In genomic region chr5:173680660-173681242, GRCh38 we compare ENCODE assay signal across 11 cellular contexts.
A peak's percentile ranks its signal among the peaks of the same experiment; 100 is the strongest.
DNase-seq lines count a peak whose midpoint lies in the region; ATAC-seq and TF ChIP-seq lines count a peak whose summit lies in the region.
"Had no signal": no experiment of that assay in that cellular context is flagged by ENCODE, and none has a peak within 500 bp of the region (broad histone marks: within the 10 kb centered on the region; RNA-seq: fewer than 3 reads in every experiment).

No MANE protein-coding gene starts in this region.

- peak overlapping the region; percentile 10 for H3K4me2 ChIP-seq in SU-DHL-6 (ENCODE audit: low read depth, low read length, poor library complexity, severe bottlenecking)
- no peak overlapping the region for H3K4me2 ChIP-seq in Karpas-422 (ENCODE audit: low read depth, low read length, poor library complexity, severe bottlenecking)
- H3K4me2 ChIP-seq in PC-3 (ENCODE audit: low read length) = no peak overlapping the region

- H3K27ac ChIP-seq in SU-DHL-6 (ENCODE audit: low read depth, low read length) = no peak overlapping the region
- H3K27ac ChIP-seq in Karpas-422 (ENCODE audit: low read length) = no peak overlapping the region
- H3K27ac ChIP-seq in PC-3 (ENCODE audit: low read length) = no peak overlapping the region

- no peaks in the 10 kb centered on the region for H4K20me1 ChIP-seq in SU-DHL-6 (ENCODE audit: low read depth, low read length)
- no peaks in the 10 kb centered on the region for H4K20me1 ChIP-seq in Karpas-422 (ENCODE audit: insufficient read depth, low read depth, low read length)
- no peaks in the 10 kb centered on the region for H4K20me1 ChIP-seq in PC-3 (ENCODE audit: low read length)

- BruUV-seq in PC-3 (replicated peaks; lab: Mats Ljungman, UMichigan) = no TSS peak

- H2AFZ ChIP-seq in SU-DHL-6 (ENCODE audit: low read depth, low read length, severe bottlenecking) (no peak overlapping the region), Karpas-422 (ENCODE audit: low read length) (no peak overlapping the region), PC-3 (ENCODE audit: low read length) (no peak overlapping the region)

- H3K9me3 ChIP-seq in SU-DHL-6 (ENCODE audit: insufficient read depth, low read length) = no peaks in the 10 kb centered on the region
- H3K9me3 ChIP-seq in Karpas-422 (ENCODE audit: low read length) = no peaks in the 10 kb centered on the region; the same call in 1 of the 2 replicates
- H3K9me3 ChIP-seq in PC-3 (ENCODE audit: low read length) = no peaks in the 10 kb centered on the region

- DNase-seq in GM13976 (ENCODE audit: low spot score) (peak; percentile 65), Karpas-422 (no peak), amniotic stem cell (lab: John Stamatoyannopoulos, UW) (no peak), NCI-H345 (lab: John Stamatoyannopoulos, UW) (no peak), PC-3 (no peak)
- DNase-seq: activated CD8-positive, alpha-beta T cell treated with anti-CD3 and anti-CD28 coated beads, Interleukin-2, amount 10 ng/mL, durations not matched to agents 7 days and 5 days; stimulated activated naive CD4-positive, alpha-beta T cell treated with Interleukin-2 at 50 U/mL for 16 hours had no signal

- TF ChIP-seq CTCF in GM13976 (IDR thresholded peaks at IDR 0.05; ENCODE audit: borderline replicate concordance, control extremely low read depth, extremely low read depth, insufficient read depth, missing control alignments) (no peak), SU-DHL-6 (IDR thresholded peaks at IDR 0.05; ENCODE audit: insufficient read depth, low read length, poor library complexity, severe bottlenecking) (no peak), PC-3 (conservative IDR thresholded peaks at IDR 0.05; ENCODE audit: low read depth, low read length) (no peak)

- no peaks in the 10 kb centered on the region for H3K9me2 ChIP-seq in SU-DHL-6 (replicated peaks; ENCODE audit: insufficient read depth, low read length)
- H3K9me2 ChIP-seq in Karpas-422 (replicated peaks; ENCODE audit: insufficient read depth, low read length) = no peaks in the 10 kb centered on the region
- no peaks in the 10 kb centered on the region for H3K9me2 ChIP-seq in PC-3 (replicated peaks; ENCODE audit: low read length)

- ATAC-seq in GM19467 (IDR thresholded peaks at IDR 0.05; ENCODE audit: unreplicated experiment) (peak; percentile 57), HG02970 (IDR thresholded peaks at IDR 0.05; ENCODE audit: low FRiP score, unreplicated experiment) (peak; percentile 64), PC-3 (no peak)
- ATAC-seq: activated CD8-positive, alpha-beta T cell treated with anti-CD3 and anti-CD28 coated beads, Interleukin-2, amount 10 ng/mL, durations not matched to agents 7 days and 5 days; SK-N-SH treated with all-trans-retinoic acid at 6 μM for 48 hours had no signal

- H3K4me3 ChIP-seq in SU-DHL-6 (ENCODE audit: insufficient read depth, low read length, poor library complexity, severe bottlenecking) (no peak overlapping the region), Karpas-422 (ENCODE audit: low read length) (no peak overlapping the region), PC-3 (ENCODE audit: low read length) (no peak overlapping the region)

- no peaks in the 10 kb centered on the region for H3K4me1 ChIP-seq in Karpas-422 (ENCODE audit: low read length)
- no peaks in the 10 kb centered on the region for H3K4me1 ChIP-seq in PC-3 (ENCODE audit: insufficient read depth, low read length)

- no peaks in the 10 kb centered on the region for H3K36me3 ChIP-seq in SU-DHL-6 (ENCODE audit: low read length)
- no peaks in the 10 kb centered on the region for H3K36me3 ChIP-seq in Karpas-422 (ENCODE audit: insufficient read depth, low read length)
- H3K36me3 ChIP-seq in PC-3 (ENCODE audit: low read depth, low read length) = no peaks in the 10 kb centered on the region

- in situ Hi-C loops in GM13976 (cut with MboI; ENCODE audit: low sequenced_read_pairs, unreplicated experiment) = no loop called here

- H3F3A ChIP-seq in SU-DHL-6 (ENCODE audit: insufficient read depth) (no peaks in the 10 kb centered on the region; the same call in 1 of the 2 replicates), PC-3 (ENCODE audit: low read length, unreplicated experiment) (no peaks in the 10 kb centered on the region)

- intact Hi-C loops in PC-3 (cut with micrococcal nuclease) = no loop called here

- POLR2A ChIA-PET in PC-3 (lab: Charles Lee; ENCODE audit: unreplicated experiment) = no interaction called here

- CTCF ChIA-PET in PC-3 (lab: Charles Lee) = no interaction called here

- H3K27me3 ChIP-seq in SU-DHL-6 (ENCODE audit: low read length) (no peaks in the 10 kb centered on the region), Karpas-422 (ENCODE audit: low read length) (no peaks in the 10 kb centered on the region), PC-3 (ENCODE audit: low read length) (no peaks in the 10 kb centered on the region)

- H3K9ac ChIP-seq in SU-DHL-6 (ENCODE audit: low read length) (no peak overlapping the region), Karpas-422 (ENCODE audit: low read length) (no peak overlapping the region), PC-3 (ENCODE audit: low read length) (no peak overlapping the region)

- H3K79me2 ChIP-seq in SU-DHL-6 (ENCODE audit: insufficient read depth, low read length) (no peaks in the 10 kb centered on the region), Karpas-422 (ENCODE audit: low read length) (no peaks in the 10 kb centered on the region), PC-3 (ENCODE audit: low read length) (no peaks in the 10 kb centered on the region)
